ENCODE assay signal across 11 cellular contexts in genomic region chr5:90612930-90613329, GRCh38. TPM values are rescaled to one million over a fixed set of nuclear protein-coding genes. Genes with fewer than 3 reads are reported as not detected.
A peak's percentile ranks its signal among the peaks of the same experiment; 100 is the strongest.
DNase-seq lines count a peak whose midpoint lies in the region; ATAC-seq and TF ChIP-seq lines count a peak whose summit lies in the region.
"Had no signal": no experiment of that assay in that cellular context is flagged by ENCODE, and none has a peak within 500 bp of the region (broad histone marks: within the 10 kb centered on the region; RNA-seq: fewer than 3 reads in every experiment).

No MANE protein-coding gene starts in this region.

- H3K4me1 Mint-ChIP-seq in nephron progenitor cell = peaks cover 21% of the 10 kb centered on the region

- H3K9me3 ChIP-seq in SJCRH30 (replicated peaks) = no peaks in the 10 kb centered on the region

- H3K4me1 ChIP-seq in SJCRH30 = no peaks in the 10 kb centered on the region

- H3K9me3 Mint-ChIP-seq in nephron progenitor cell = no peaks in the 10 kb centered on the region

- peak overlapping the region; percentile 86 for H3K27ac Mint-ChIP-seq in nephron progenitor cell

- no peak overlapping the region for H3K27ac ChIP-seq in SJCRH30

- H3K27me3 Mint-ChIP-seq in nephron progenitor cell (ENCODE audit: low read depth, poor library complexity) = no peaks in the 10 kb centered on the region

- TF ChIP-seq CTCF in nephron progenitor cell (IDR thresholded peaks at IDR 0.05) = no peak

- H3K36me3 ChIP-seq in SJCRH30 = no peaks in the 10 kb centered on the region

- ATAC-seq in GM19043 (IDR thresholded peaks at IDR 0.05; ENCODE audit: low read depth, unreplicated experiment) = peak; percentile 93
- peak; percentile 92 for ATAC-seq in HG02571 (IDR thresholded peaks at IDR 0.05; ENCODE audit: unreplicated experiment)
- ATAC-seq in HG03432 (IDR thresholded peaks at IDR 0.05; ENCODE audit: unreplicated experiment) = peak; percentile 98
- ATAC-seq: left lobe of liver had no signal

- intact Hi-C loops in cardiac septum (cut with DNase I) = no loop called here

- peaks cover 31% of the 10 kb centered on the region for H3K36me3 Mint-ChIP-seq in nephron progenitor cell (ENCODE audit: low read depth)

- H3K4me3 Mint-ChIP-seq in nephron progenitor cell = no peak overlapping the region

- DNase-seq in nephron progenitor cell = no peak
- DNase-seq in cardiac septum (ENCODE audit: low spot score) = no peak
- no peak for DNase-seq in Ammon's horn (ENCODE audit: low spot score)
- DNase-seq in SJCRH30 = no peak
- no peak for DNase-seq in KG1 (lab: John Stamatoyannopoulos, UW)
- DNase-seq: activated CD4-positive, alpha-beta T cell treated with anti-CD3 and anti-CD28 coated beads, Interleukin-2, amount 50 U/mL, for 48 hours; amygdala had no signal

- H3K4me3 ChIP-seq in SJCRH30 = no peak overlapping the region

- no peaks in the 10 kb centered on the region for H3K27me3 ChIP-seq in SJCRH30

RNA-seq across cellular contexts. Expression of gene ADGRV1, which starts 54.3 kb away (rescaled TPM):
- 0.19 TPM for total RNA-seq in cardiac septum
- 13.1 and 21.4 TPM in 2 replicates for total RNA-seq in SJCRH30 (2014; rRNA removed; shearing (Covaris generic))

Comparison
In these comparisons a context has a peak if more than half of its experiments do, and no peak if none do; other contexts are left out.
1. RNA of gene ADGRV1, which starts 54.3 kb away (total RNA-seq): 13.1 to 21.4 TPM in SJCRH30; 0.19 TPM in cardiac septum (single experiment); every median in the first group is over 10 times any median in the second.
2. Peak in every context shown above with its lines, with median percentiles within 50 percentile points of each other: ATAC-seq.